2 cellular contexts compared by ENCODE assay signal in genomic region chr10:120283093-120283492, GRCh38.
TF ChIP-seq lines count a peak whose summit lies in the region.

No MANE protein-coding gene starts in this region.

TF ChIP-seq in SK-N-SH treated with all-trans-retinoic acid at 6 μM for 48 hours, 23 proteins besides CTCF, POLR2A, EP300 and RAD21 (continued from another document):
- no peak for TF ChIP-seq PATZ1 (CRISPR knock-in tag; IDR thresholded peaks at IDR 0.05; ENCODE audit: borderline replicate concordance)
- TF ChIP-seq GLIS3 (CRISPR knock-in tag; IDR thresholded peaks at IDR 0.05) = no peak

TF ChIP-seq in SK-N-SH, 30 proteins besides CTCF, POLR2A, EP300 and RAD21 (continued from another document):
- TF ChIP-seq REST (IDR thresholded peaks at IDR 0.05; ENCODE audit: low read depth, low read length) = no peak
